In the genomic region with DNA sequence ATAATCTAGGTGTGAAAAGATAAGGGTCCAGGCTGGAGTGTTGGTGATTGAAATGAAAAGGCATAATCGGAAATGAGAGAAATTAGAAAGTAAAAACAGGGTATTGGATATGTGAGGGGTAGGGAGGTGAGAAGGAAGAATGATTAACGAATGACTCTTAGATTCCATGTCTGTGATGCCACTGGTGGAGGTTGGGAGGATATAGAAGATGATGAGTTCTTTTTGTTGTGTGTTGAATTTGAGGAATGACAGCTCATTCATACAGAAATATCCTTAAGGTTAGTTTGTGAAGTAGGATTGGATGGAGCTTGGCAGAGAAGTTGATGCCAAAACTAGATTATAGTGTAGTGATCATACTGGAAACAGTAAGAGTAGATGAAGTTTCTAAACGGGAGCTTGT, we compare ENCODE assay signal across 11 cellular contexts.
"Had no signal": no experiment of that assay in that cellular context is flagged by ENCODE, and none has a peak within 500 bp of the region (broad histone marks: within the 10 kb centered on the region; RNA-seq: fewer than 3 reads in every experiment).

No MANE protein-coding gene starts in this region.

- H3K4me3 ChIP-seq: heart left ventricle, ovary, right atrium auricular region, sigmoid colon had no signal

- H3K4me1 ChIP-seq: heart left ventricle, right atrium auricular region had no signal

- H3K27ac ChIP-seq: heart left ventricle, ovary, right atrium auricular region, sigmoid colon had no signal

- H3K36me3 ChIP-seq: heart left ventricle, ovary, right atrium auricular region, sigmoid colon had no signal

- H3K27me3 ChIP-seq: heart left ventricle, ovary, right atrium auricular region, sigmoid colon had no signal

- H3K9me3 ChIP-seq: heart left ventricle, ovary, right atrium auricular region, sigmoid colon had no signal

- DNase-seq: effector CD4-positive, alpha-beta T cell; endodermal cell; heart left ventricle; hippocampal formation; natural killer cell; ovary; sigmoid colon; small intestine; stimulated activated CD4-positive, alpha-beta T cell treated with anti-CD3 and anti-CD28 coated beads, Interleukin-12 subunit alpha, Interleukin-12 subunit beta, amount 100 ng/mL, for 4 hours; stimulated activated naive CD4-positive, alpha-beta T cell treated with Interleukin-2 at 50 U/mL for 16 hours had no signal
